Comparison of ENCODE assay signal across 8 cellular contexts in the genomic region with DNA sequence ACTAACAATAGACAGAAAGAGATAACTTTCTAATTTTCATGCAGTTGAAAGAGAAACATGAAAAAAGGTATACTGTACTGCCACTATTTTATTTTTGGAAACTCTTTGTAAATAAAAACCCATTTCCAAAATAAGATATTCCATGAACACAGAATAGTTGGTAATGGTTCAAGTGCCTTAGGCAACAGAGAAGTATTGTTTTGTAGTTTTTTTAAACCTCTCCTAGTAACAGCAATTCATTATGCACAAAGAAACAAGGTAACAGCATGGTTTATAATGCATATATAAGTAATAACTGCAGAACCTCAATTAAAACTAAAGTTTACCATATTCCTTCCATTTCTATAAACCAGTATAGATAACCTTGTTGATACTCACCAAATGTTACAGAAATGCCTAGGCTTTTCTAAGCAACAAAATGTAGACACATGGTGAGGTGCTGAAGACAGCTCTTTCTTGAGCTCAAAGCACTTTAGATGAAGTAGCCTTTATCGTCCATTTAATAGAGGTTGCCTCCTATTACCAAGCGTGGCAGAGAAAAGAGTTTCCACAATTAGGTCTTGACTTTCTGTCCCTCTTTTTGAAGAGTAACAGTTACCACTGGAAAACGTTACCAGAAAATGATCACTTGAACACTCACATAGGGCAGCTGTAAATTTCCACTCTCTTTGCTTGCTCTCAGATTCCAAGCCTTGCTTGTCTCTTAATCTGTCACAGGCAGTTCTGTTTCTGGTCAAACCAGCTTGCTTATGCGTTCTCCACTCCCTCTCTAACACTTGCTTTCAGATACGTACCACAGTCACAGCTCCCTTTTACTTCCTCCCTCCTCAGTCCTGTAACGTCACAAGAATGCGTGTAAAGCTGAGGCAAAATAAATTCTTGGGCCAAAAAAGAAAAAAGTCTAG. TPM values are rescaled to one million over a fixed set of nuclear protein-coding genes. Genes with fewer than 3 reads are reported as not detected.
A peak's percentile ranks its signal among the peaks of the same experiment; 100 is the strongest.
DNase-seq lines count a peak whose midpoint lies in the region; ATAC-seq, FAIRE-seq and TF ChIP-seq lines count a peak whose summit lies in the region.

No MANE protein-coding gene starts in this region.

- H4K20me1 ChIP-seq in Karpas-422 (ENCODE audit: insufficient read depth, low read depth, low read length), result no peaks in the 10 kb centered on the region

- H3K79me2 ChIP-seq in Karpas-422 (ENCODE audit: low read length), result peaks cover 51% of the 10 kb centered on the region

- H3K9me3 ChIP-seq in Karpas-422 (ENCODE audit: low read length), result peaks cover 8% of the 10 kb centered on the region; the same call in 1 of the 2 replicates

- H3K9ac ChIP-seq in Karpas-422 (ENCODE audit: low read length), result peak overlapping the region; percentile 54

- peaks cover 40% of the 10 kb centered on the region for H3K4me1 ChIP-seq in Karpas-422 (ENCODE audit: low read length)

- no peak overlapping the region for H2AFZ ChIP-seq in Karpas-422 (ENCODE audit: low read length)

- H3K9me2 ChIP-seq in Karpas-422 (replicated peaks; ENCODE audit: insufficient read depth, low read length), result no peaks in the 10 kb centered on the region

- in situ Hi-C loops in GM13976 (cut with MboI; ENCODE audit: low sequenced_read_pairs, unreplicated experiment), result no loop called here

- peak; percentile 80 for ATAC-seq in memory B cell (ENCODE audit: low read depth)

- H3K27ac Mint-ChIP-seq in memory B cell, result peak overlapping the region; percentile 51

- H3K4me3 ChIP-seq in Karpas-422 (ENCODE audit: low read length), result peak overlapping the region; percentile 51

- H3K27me3 ChIP-seq in Karpas-422 (ENCODE audit: low read length), result no peaks in the 10 kb centered on the region

- DNase-seq in GM13976 (ENCODE audit: low spot score), result peak; percentile 26
- peak; percentile 83 for DNase-seq in Karpas-422
- DNase-seq in memory B cell (ENCODE audit: low spot score in 2 of 2), result peak in 1 of 2 donors; percentile 3
- peak; percentile 60 for DNase-seq in ureter (ENCODE audit: low spot score)
- no peak for DNase-seq in HuH-7 (ENCODE audit: low spot score)
- no peak for DNase-seq in SW 1271 (lab: John Stamatoyannopoulos, UW)
- no peak for DNase-seq in activated naive CD4-positive, alpha-beta T cell treated with anti-CD3 and anti-CD28 coated beads, Interleukin-2, amount 50 U/mL, for 16 hours

- H3K4me2 ChIP-seq in Karpas-422 (ENCODE audit: low read depth, low read length, poor library complexity, severe bottlenecking), result peak overlapping the region; percentile 71

- H3K4me3 Mint-ChIP-seq in memory B cell, result peak overlapping the region; percentile 36

- peaks cover 20% of the 10 kb centered on the region for H3K36me3 Mint-ChIP-seq in memory B cell

- FAIRE-seq in colon (lab: Jason Lieb, UNC), result peak; percentile 57

- peaks cover 3% of the 10 kb centered on the region for H3K4me1 Mint-ChIP-seq in memory B cell

- no peak for TF ChIP-seq CTCF in GM13976 (IDR thresholded peaks at IDR 0.05; ENCODE audit: borderline replicate concordance, control extremely low read depth, extremely low read depth, insufficient read depth, missing control alignments)

- peak overlapping the region; percentile 72 for H3K27ac ChIP-seq in Karpas-422 (ENCODE audit: low read length)

- peaks cover 2% of the 10 kb centered on the region for H3K27me3 Mint-ChIP-seq in memory B cell

- peaks cover 3% of the 10 kb centered on the region; the same call in 1 of the 2 replicates for H3K36me3 ChIP-seq in Karpas-422 (ENCODE audit: insufficient read depth, low read length)

- peaks cover 16% of the 10 kb centered on the region for H3K9me3 Mint-ChIP-seq in memory B cell

RNA-seq across cellular contexts. Expression of a gene that starts 42.9 kb away (rescaled TPM):
- 24.7 and 51.9 TPM in 2 replicates for total RNA-seq in Karpas-422 (2014; rRNA removed; shearing (Covaris generic); ENCODE audit: low replicate concordance)
- total RNA-seq in ureter, result 73.9 TPM

RNA-seq across cellular contexts. Expression of a gene that starts 43.1 kb away (rescaled TPM):
- 25.4 and 34.0 TPM in 2 replicates for total RNA-seq in Karpas-422 (2014; rRNA removed; shearing (Covaris generic); ENCODE audit: low replicate concordance)
- total RNA-seq in ureter, result 16.6 TPM

Comparison
In these comparisons a context has a peak if more than half of its experiments do, and no peak if none do; other contexts are left out.
1. DNase-seq: peak in GM13976 (single experiment), Karpas-422 (single experiment) and ureter (single experiment); none in HuH-7 (single experiment), SW 1271 (0 of 2) and activated naive CD4-positive, alpha-beta T cell treated with anti-CD3 and anti-CD28 coated beads, Interleukin-2, amount 50 U/mL, for 16 hours (single experiment).